14 cellular contexts compared by ENCODE assay signal in the genomic region with DNA sequence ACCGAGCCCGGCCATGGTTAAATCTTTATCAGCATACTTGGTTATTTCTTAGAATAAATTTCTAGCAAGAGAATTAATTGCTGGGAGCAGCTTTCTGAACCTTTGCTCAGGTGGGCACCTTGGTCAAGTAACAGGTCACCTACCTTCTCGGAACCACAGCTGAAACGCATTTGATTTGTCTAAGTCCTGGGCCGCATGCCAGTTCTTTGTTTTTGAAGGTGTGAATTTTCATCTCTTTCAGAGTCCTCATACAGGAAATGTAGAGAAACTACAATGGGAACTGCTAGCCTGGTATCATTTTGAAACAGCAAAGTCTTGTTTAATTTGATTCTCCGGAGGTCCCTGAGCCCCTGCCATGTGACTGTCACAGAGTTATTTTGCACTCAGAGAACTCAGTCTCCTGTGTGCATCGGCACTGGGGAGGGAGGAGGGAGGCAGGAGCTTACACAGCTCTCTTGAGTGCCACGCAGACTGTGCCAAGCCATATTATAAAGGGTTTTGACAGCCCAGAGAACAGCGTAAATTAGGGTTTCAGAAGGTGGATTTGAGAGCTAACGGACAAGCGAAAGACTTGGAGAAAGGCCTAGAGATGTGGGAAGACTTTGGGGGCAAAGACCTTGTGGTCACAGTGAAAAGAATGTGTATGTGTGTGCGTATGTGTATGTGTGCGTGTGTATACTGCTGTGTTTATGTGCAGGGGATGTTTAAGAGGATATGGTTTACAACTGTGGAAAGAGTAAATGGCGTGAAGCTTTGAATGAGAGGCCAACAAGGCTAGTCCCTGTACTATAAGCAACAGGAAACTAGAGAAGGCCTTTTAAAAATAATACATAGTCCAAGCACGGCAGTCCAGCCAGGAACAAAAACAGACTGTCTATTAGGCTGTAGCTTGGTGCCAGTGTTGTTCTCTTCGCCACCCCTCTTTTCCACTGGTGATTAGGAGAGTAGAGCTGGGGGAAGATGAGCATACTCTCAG.
DNase-seq lines count a peak whose midpoint lies in the region; ATAC-seq, FAIRE-seq and TF ChIP-seq lines count a peak whose summit lies in the region.
"Had no signal": no experiment of that assay in that cellular context is flagged by ENCODE, and none has a peak within 500 bp of the region (broad histone marks: within the 10 kb centered on the region; RNA-seq: fewer than 3 reads in every experiment).

No MANE protein-coding gene starts in this region.

- H3K36me3 ChIP-seq in K562 (ENCODE audit: control insufficient read depth, insufficient read depth, low read length) (no peaks in the 10 kb centered on the region), right atrium auricular region (no peaks in the 10 kb centered on the region), brain microvascular endothelial cell (replicated peaks) (no peaks in the 10 kb centered on the region)

- no peaks in the 10 kb centered on the region for H3K79me2 ChIP-seq in K562 (ENCODE audit: control insufficient read depth, insufficient read depth, low read length)

- 74% methylated on average over 16 of the region's 16 CpGs for WGBS in K562 (ENCODE audit: insufficient coverage, low coverage, missing lambda C conversion rate)

- H3K27ac ChIP-seq in K562 (ENCODE audit: extremely low read depth, low read depth, low read length) (no peak overlapping the region), right atrium auricular region (peak overlapping the region; percentile 71 to 85), brain microvascular endothelial cell (no peak overlapping the region)
- H3K27ac ChIP-seq: 22Rv1 had no signal

- CTCF ChIA-PET in K562 (lab: Yijun Ruan, JAX; ENCODE audit: low intra/inter-chr PET ratio): no interaction called here

- no peaks in the 10 kb centered on the region; the same call in 1 of the 2 replicates for H3K9me3 ChIP-seq in K562 (replicated peaks; ENCODE audit: control insufficient read depth, insufficient read depth, low read depth, low read length)
- no peaks in the 10 kb centered on the region for H3K9me3 ChIP-seq in right atrium auricular region

- POLR2A ChIA-PET in K562 (lab: Yijun Ruan, JAX): no interaction called here

- TF ChIP-seq CTCF in K562 (IDR thresholded peaks at IDR 0.05 in 2 of 3, conservative IDR thresholded peaks at IDR 0.05 in 1 of 3; ENCODE audit: insufficient read depth in 2 of 3, low read depth in 1 of 3, low read length in 3 of 3) (no peak), right atrium auricular region (IDR thresholded peaks at IDR 0.05) (no peak), brain microvascular endothelial cell (IDR thresholded peaks at IDR 0.05; ENCODE audit: low read depth, low read length, missing control alignments) (no peak)

- in situ Hi-C loops in K562 (cut with MboI): no loop called here
- in situ Hi-C loops in brain microvascular endothelial cell (cut with HindIII; ENCODE audit: low pct_ligation_motif_present, low sequenced_read_pairs): no loop called here

- H3K4me1 ChIP-seq in K562 (replicated peaks in 1 of 2; ENCODE audit: control insufficient read depth in 2 of 2, insufficient read depth in 2 of 2, low read length in 2 of 2) (peaks cover 0 to 3% of the 10 kb centered on the region in 2 experiments; a peak in 2 of 5 replicates), right atrium auricular region (peaks cover 0 to 22% of the 10 kb centered on the region in 2 donors)

- H3K27me3 ChIP-seq in K562 (ENCODE audit: control insufficient read depth in 2 of 2, insufficient read depth in 2 of 2, low read length in 2 of 2): no peaks in the 10 kb centered on the region
- H3K27me3 ChIP-seq in right atrium auricular region: no peaks in the 10 kb centered on the region
- H3K27me3 ChIP-seq in brain microvascular endothelial cell (replicated peaks): no peaks in the 10 kb centered on the region

- no peaks in the 10 kb centered on the region for H3K9me1 ChIP-seq in K562 (ENCODE audit: control insufficient read depth, insufficient read depth, low read length)

- BruUV-seq in K562 (replicated peaks; lab: Mats Ljungman, UMichigan): no TSS peak

- peak; percentile 10 for DNase-seq in DMS79 treated with DMSO at 0.1 percent for 48 hours (lab: John Stamatoyannopoulos, UW)
- DNase-seq in DMS79 (lab: John Stamatoyannopoulos, UW): no peak
- DNase-seq in K562 (ENCODE audit: extremely low read depth in 1 of 4, low spot score in 3 of 4): no peak
- no peak for DNase-seq in right atrium auricular region (ENCODE audit: low spot score)
- DNase-seq in skeletal muscle cell (ENCODE audit: low read depth): peak; percentile 54
- no peak for DNase-seq in brain microvascular endothelial cell
- no peak for DNase-seq in GOT3 (lab: John Stamatoyannopoulos, UW)
- DNase-seq: activated CD8-positive, alpha-beta memory T cell treated with anti-CD3 and anti-CD28 coated beads for 24 hours; activated effector memory CD4-positive, alpha-beta T cell treated with Interleukin-2 at 50 U/mL for 16 hours; endodermal cell; kidney glomerular epithelial cell; NCI-H187 had no signal

- no peak overlapping the region for H3K4me2 ChIP-seq in K562 (ENCODE audit: insufficient read depth, low read length)

- H3K9ac ChIP-seq in K562 (ENCODE audit: insufficient read depth in 1 of 2, low read depth in 2 of 2, low read length in 2 of 2): no peak overlapping the region

- no peak for TF ChIP-seq POLR2A in K562 (conservative IDR thresholded peaks at IDR 0.05)

- ATAC-seq in K562: no peak
- no peak for ATAC-seq in GM21576 (IDR thresholded peaks at IDR 0.05; ENCODE audit: unreplicated experiment)

- H3K4me3 ChIP-seq in K562 (no peak overlapping the region), right atrium auricular region (no peak overlapping the region), skeletal muscle cell (ENCODE audit: low read depth, low read length) (no peak overlapping the region), brain microvascular endothelial cell (ENCODE audit: low read depth, low read length) (no peak overlapping the region)

- no peak for TF ChIP-seq EP300 in K562 (IDR thresholded peaks at IDR 0.05; ENCODE audit: low read length)

- H2AFZ ChIP-seq in K562 (ENCODE audit: low read depth, low read length): peak overlapping the region; percentile 14; the same call in 1 of the 2 replicates

- H4K20me1 ChIP-seq in K562 (replicated peaks; ENCODE audit: control insufficient read depth, insufficient read depth, low read length): no peaks in the 10 kb centered on the region

- no peak for FAIRE-seq in K562 (lab: Jason Lieb, UNC)

- intact Hi-C loops in K562 (cut with micrococcal nuclease): no loop called here

- TF ChIP-seq RAD21 in K562 (CRISPR knock-in tag; conservative IDR thresholded peaks at IDR 0.05 in 1 of 2, IDR thresholded peaks at IDR 0.05 in 1 of 2): no peak

TF ChIP-seq in K562, 482 proteins besides CTCF, POLR2A, EP300 and RAD21 (continues in another document):
- no peak for TF ChIP-seq SNRNP70 (optimal IDR thresholded peaks at IDR 0.05; ENCODE audit: low read depth, low read length)
- TF ChIP-seq, protein P1, sequence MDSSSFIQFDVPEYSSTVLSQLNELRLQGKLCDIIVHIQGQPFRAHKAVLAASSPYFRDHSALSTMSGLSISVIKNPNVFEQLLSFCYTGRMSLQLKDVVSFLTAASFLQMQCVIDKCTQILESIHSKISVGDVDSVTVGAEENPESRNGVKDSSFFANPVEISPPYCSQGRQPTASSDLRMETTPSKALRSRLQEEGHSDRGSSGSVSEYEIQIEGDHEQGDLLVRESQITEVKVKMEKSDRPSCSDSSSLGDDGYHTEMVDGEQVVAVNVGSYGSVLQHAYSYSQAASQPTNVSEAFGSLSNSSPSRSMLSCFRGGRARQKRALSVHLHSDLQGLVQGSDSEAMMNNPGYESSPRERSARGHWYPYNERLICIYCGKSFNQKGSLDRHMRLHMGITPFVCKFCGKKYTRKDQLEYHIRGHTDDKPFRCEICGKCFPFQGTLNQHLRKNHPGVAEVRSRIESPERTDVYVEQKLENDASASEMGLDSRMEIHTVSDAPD (CRISPR knock-in tag; IDR thresholded peaks at IDR 0.05): no peak
- TF ChIP-seq, protein P2, sequence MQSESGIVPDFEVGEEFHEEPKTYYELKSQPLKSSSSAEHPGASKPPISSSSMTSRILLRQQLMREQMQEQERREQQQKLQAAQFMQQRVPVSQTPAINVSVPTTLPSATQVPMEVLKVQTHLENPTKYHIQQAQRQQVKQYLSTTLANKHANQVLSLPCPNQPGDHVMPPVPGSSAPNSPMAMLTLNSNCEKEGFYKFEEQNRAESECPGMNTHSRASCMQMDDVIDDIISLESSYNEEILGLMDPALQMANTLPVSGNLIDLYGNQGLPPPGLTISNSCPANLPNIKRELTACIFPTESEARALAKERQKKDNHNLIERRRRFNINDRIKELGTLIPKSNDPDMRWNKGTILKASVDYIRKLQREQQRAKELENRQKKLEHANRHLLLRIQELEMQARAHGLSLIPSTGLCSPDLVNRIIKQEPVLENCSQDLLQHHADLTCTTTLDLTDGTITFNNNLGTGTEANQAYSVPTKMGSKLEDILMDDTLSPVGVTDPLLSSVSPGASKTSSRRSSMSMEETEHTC (IDR thresholded peaks at IDR 0.05): no peak
- TF ChIP-seq, protein P3, sequence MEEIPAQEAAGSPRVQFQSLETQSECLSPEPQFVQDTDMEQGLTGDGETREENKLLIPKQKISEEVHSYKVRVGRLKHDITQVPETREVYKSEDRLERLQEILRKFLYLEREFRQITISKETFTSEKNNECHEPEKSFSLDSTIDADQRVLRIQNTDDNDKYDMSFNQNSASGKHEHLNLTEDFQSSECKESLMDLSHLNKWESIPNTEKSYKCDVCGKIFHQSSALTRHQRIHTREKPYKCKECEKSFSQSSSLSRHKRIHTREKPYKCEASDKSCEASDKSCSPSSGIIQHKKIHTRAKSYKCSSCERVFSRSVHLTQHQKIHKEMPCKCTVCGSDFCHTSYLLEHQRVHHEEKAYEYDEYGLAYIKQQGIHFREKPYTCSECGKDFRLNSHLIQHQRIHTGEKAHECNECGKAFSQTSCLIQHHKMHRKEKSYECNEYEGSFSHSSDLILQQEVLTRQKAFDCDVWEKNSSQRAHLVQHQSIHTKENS (CRISPR knock-in tag; IDR thresholded peaks at IDR 0.05): no peak
- TF ChIP-seq MXI1 (IDR thresholded peaks at IDR 0.05; ENCODE audit: low read depth, low read length): no peak
- TF ChIP-seq HOXB6 (CRISPR knock-in tag; IDR thresholded peaks at IDR 0.05; ENCODE audit: borderline replicate concordance): no peak
- no peak for TF ChIP-seq ZNF699 (CRISPR knock-in tag; IDR thresholded peaks at IDR 0.05; ENCODE audit: insufficient replicate concordance)
- no peak for TF ChIP-seq SPI1 (IDR thresholded peaks at IDR 0.05; ENCODE audit: borderline replicate concordance, low read depth, low read length)
- TF ChIP-seq, protein P4, sequence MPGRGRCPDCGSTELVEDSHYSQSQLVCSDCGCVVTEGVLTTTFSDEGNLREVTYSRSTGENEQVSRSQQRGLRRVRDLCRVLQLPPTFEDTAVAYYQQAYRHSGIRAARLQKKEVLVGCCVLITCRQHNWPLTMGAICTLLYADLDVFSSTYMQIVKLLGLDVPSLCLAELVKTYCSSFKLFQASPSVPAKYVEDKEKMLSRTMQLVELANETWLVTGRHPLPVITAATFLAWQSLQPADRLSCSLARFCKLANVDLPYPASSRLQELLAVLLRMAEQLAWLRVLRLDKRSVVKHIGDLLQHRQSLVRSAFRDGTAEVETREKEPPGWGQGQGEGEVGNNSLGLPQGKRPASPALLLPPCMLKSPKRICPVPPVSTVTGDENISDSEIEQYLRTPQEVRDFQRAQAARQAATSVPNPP (IDR thresholded peaks at IDR 0.05; ENCODE audit: borderline replicate concordance, insufficient read depth, insufficient read length): no peak

Comparison
In these comparisons a context has a peak if more than half of its experiments do, and no peak if none do; other contexts are left out.
1. DNase-seq: peak in DMS79 treated with DMSO at 0.1 percent for 48 hours (single experiment) and skeletal muscle cell (single experiment); none in DMS79 (single experiment), K562 (0 of 4), right atrium auricular region (single experiment), brain microvascular endothelial cell (single experiment) and GOT3 (single experiment).
2. H3K27ac ChIP-seq: peak in right atrium auricular region (2 of 2); none in K562 (single experiment) and brain microvascular endothelial cell (single experiment).